ENCODE assay signal across 14 cellular contexts in the genomic region with DNA sequence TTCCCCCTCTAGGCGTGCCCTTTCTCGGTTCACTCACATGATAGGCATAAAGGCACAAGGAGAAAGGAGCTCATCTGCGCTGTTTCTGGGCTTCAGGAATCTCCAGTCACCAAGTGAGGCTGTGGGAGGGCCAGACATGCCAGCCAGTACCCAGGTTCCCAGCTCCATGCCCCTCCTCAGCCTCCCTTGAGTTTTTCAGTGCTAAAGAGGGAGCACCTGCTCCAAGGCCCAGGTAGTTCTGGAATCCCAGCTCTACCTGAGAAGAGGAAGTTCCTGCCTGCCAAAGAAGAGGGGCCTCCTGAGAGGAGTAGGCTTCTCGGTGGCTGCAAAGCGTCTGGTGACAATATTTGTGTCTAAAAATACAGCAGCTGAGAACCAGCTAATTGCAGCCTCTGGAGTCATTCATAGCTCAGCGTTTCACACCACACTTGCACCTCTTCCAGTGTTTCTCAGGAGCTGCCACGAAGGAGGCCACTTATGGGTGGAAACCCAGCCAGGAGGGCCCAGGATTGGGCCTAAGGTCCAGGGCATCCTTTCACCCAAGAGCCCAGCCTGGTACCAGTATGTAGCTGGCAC.
DNase-seq lines count a peak whose midpoint lies in the region; ATAC-seq and TF ChIP-seq lines count a peak whose summit lies in the region.
"Had no signal": no experiment of that assay in that cellular context is flagged by ENCODE, and none has a peak within 500 bp of the region (broad histone marks: within the 10 kb centered on the region; RNA-seq: fewer than 3 reads in every experiment).

No MANE protein-coding gene starts in this region.

- H3K9me3 ChIP-seq in cardiac muscle cell (ENCODE audit: low read depth), result no peaks in the 10 kb centered on the region
- H3K9me3 ChIP-seq in right atrium auricular region, result no peaks in the 10 kb centered on the region

- no peaks in the 10 kb centered on the region for H3K36me3 ChIP-seq in cardiac muscle cell
- H3K36me3 ChIP-seq in right atrium auricular region, result no peaks in the 10 kb centered on the region

- H3K27ac Mint-ChIP-seq in stimulated activated naive B cell treated with anti-CD40 and anti-IgM and Interleukin-4, amounts not matched to agents 10 μg/mL and 1 μg/mL and 100 μg/mL, for 72 hours, result no peak overlapping the region
- H3K27ac Mint-ChIP-seq: B cell; CD4-positive, alpha-beta T cell; HFFc6 had no signal

- H3K4me3 Mint-ChIP-seq in stimulated activated naive B cell treated with anti-CD40 and anti-IgM and Interleukin-4, amounts not matched to agents 10 μg/mL and 1 μg/mL and 100 μg/mL, for 72 hours, result no peak overlapping the region
- H3K4me3 Mint-ChIP-seq: B cell; CD4-positive, alpha-beta T cell; HFFc6 had no signal

- H3K27me3 Mint-ChIP-seq in stimulated activated naive B cell treated with anti-CD40 and anti-IgM and Interleukin-4, amounts not matched to agents 10 μg/mL and 1 μg/mL and 100 μg/mL, for 72 hours, result peaks cover 29 to 34% of the 10 kb centered on the region in 2 donors

- TF ChIP-seq CTCF in cardiac muscle cell (IDR thresholded peaks at IDR 0.05; ENCODE audit: low read depth, low read length), result no peak
- TF ChIP-seq CTCF in right atrium auricular region (IDR thresholded peaks at IDR 0.05), result no peak

- no peaks in the 10 kb centered on the region for H3K4me1 Mint-ChIP-seq in stimulated activated naive B cell treated with anti-CD40 and anti-IgM and Interleukin-4, amounts not matched to agents 10 μg/mL and 1 μg/mL and 100 μg/mL, for 72 hours
- H3K4me1 Mint-ChIP-seq: B cell had no signal

- H3K36me3 Mint-ChIP-seq in stimulated activated naive B cell treated with anti-CD40 and anti-IgM and Interleukin-4, amounts not matched to agents 10 μg/mL and 1 μg/mL and 100 μg/mL, for 72 hours, result no peaks in the 10 kb centered on the region

- peak overlapping the region; percentile 35 for H3K27ac ChIP-seq in cingulate gyrus (ENCODE audit: low read depth, low read length)
- peak overlapping the region; percentile 77 for H3K27ac ChIP-seq in cardiac muscle cell
- peak overlapping the region; percentile 62 to 67 for H3K27ac ChIP-seq in right atrium auricular region

- H3K4me1 ChIP-seq in cardiac muscle cell (ENCODE audit: low read depth), result peaks cover 18% of the 10 kb centered on the region
- peaks cover 0 to 13% of the 10 kb centered on the region in 2 donors for H3K4me1 ChIP-seq in right atrium auricular region

- no peaks in the 10 kb centered on the region for H3K9me3 Mint-ChIP-seq in stimulated activated naive B cell treated with anti-CD40 and anti-IgM and Interleukin-4, amounts not matched to agents 10 μg/mL and 1 μg/mL and 100 μg/mL, for 72 hours
- H3K9me3 Mint-ChIP-seq: CD4-positive, alpha-beta T cell; HFFc6 had no signal

- DNase-seq in cardiac muscle cell (ENCODE audit: low read depth in 1 of 2, low spot score in 1 of 2) (peak in 1 of 2 donors; percentile 50), right atrium auricular region (ENCODE audit: low spot score) (no peak), superior temporal gyrus (ENCODE audit: extremely low spot score) (peak; percentile 61), activated T-cell treated with anti-CD3 and anti-CD28 coated beads for 4 hours (no peak), NCI-H748 (lab: John Stamatoyannopoulos, UW; ENCODE audit: unreplicated experiment) (no peak)
- DNase-seq in stimulated activated naive B cell treated with anti-CD40 and anti-IgM and Interleukin-4, amounts not matched to agents 10 μg/mL and 1 μg/mL and 100 μg/mL, for 72 hours, result no peak
- DNase-seq: C1 segment of cervical spinal cord; Calu3; CD4-positive, alpha-beta T cell; DMS 273 treated with DMSO at 0.1 percent for 48 hours; HCEC 1CT; HFFc6 had no signal

- ATAC-seq in stimulated activated naive B cell treated with anti-CD40 and anti-IgM and Interleukin-4, amounts not matched to agents 10 μg/mL and 1 μg/mL and 100 μg/mL, for 72 hours (replicated peaks), result no peak

- H3K4me3 ChIP-seq in cardiac muscle cell, result no peak overlapping the region
- H3K4me3 ChIP-seq in right atrium auricular region, result no peak overlapping the region

- H3K27me3 ChIP-seq in cardiac muscle cell (no peaks in the 10 kb centered on the region), right atrium auricular region (no peaks in the 10 kb centered on the region)
